ENCODE assay signal across 20 cellular contexts in genomic region chr3:111369953-111370352, GRCh38.
DNase-seq lines count a peak whose midpoint lies in the region; ATAC-seq and TF ChIP-seq lines count a peak whose summit lies in the region.
"Had no signal": no experiment of that assay in that cellular context is flagged by ENCODE, and none has a peak within 500 bp of the region (broad histone marks: within the 10 kb centered on the region; RNA-seq: fewer than 3 reads in every experiment).

No MANE protein-coding gene starts in this region.

- TF ChIP-seq CTCF in fibroblast of pulmonary artery (IDR thresholded peaks at IDR 0.05; ENCODE audit: low read length, missing control alignments) (no peak), type B pancreatic cell (conservative IDR thresholded peaks at IDR 0.05) (no peak)

- no peak for ATAC-seq in HG02852 (IDR thresholded peaks at IDR 0.05; ENCODE audit: unreplicated experiment)
- ATAC-seq: A549 had no signal

- H3K9me3 Mint-ChIP-seq in activated T-helper 2 cell treated with anti-CD3 and anti-CD28 coated beads, Interferon-gamma antibody, Interleukin-2, Interleukin-4, amounts not matched to agents 10 μg/mL and 5 μg/mL and 100 μg/mL, durations not matched to agents 14 hours and 24 hours and 36 hours, result peaks cover 30% of the 10 kb centered on the region
- H3K9me3 Mint-ChIP-seq in type B pancreatic cell, result peaks cover 1% of the 10 kb centered on the region

- H3K4me3 Mint-ChIP-seq in activated T-helper 2 cell treated with anti-CD3 and anti-CD28 coated beads, Interferon-gamma antibody, Interleukin-2, Interleukin-4, amounts not matched to agents 10 μg/mL and 5 μg/mL and 100 μg/mL, durations not matched to agents 14 hours and 24 hours and 36 hours (ENCODE audit: low read depth), result no peak overlapping the region
- H3K4me3 Mint-ChIP-seq in type B pancreatic cell, result no peak overlapping the region

- intact Hi-C loops in activated T-helper 2 cell treated with anti-CD3 and anti-CD28 coated beads, Interferon-gamma antibody, Interleukin-2, Interleukin-4, amounts not matched to agents 10 μg/mL and 5 μg/mL and 100 μg/mL, durations not matched to agents 14 hours and 24 hours and 36 hours (cut with micrococcal nuclease), result no loop called here

- H2AFZ ChIP-seq in GM23248, result no peak overlapping the region

- peaks cover 15% of the 10 kb centered on the region for H3K27me3 Mint-ChIP-seq in activated T-helper 2 cell treated with anti-CD3 and anti-CD28 coated beads, Interferon-gamma antibody, Interleukin-2, Interleukin-4, amounts not matched to agents 10 μg/mL and 5 μg/mL and 100 μg/mL, durations not matched to agents 14 hours and 24 hours and 36 hours (ENCODE audit: low read depth)
- H3K27me3 Mint-ChIP-seq in type B pancreatic cell, result no peaks in the 10 kb centered on the region
- H3K27me3 Mint-ChIP-seq: CD4-positive, alpha-beta memory T cell had no signal

- peaks cover 3% of the 10 kb centered on the region for H3K36me3 Mint-ChIP-seq in activated T-helper 2 cell treated with anti-CD3 and anti-CD28 coated beads, Interferon-gamma antibody, Interleukin-2, Interleukin-4, amounts not matched to agents 10 μg/mL and 5 μg/mL and 100 μg/mL, durations not matched to agents 14 hours and 24 hours and 36 hours (ENCODE audit: low read depth)
- no peaks in the 10 kb centered on the region for H3K36me3 Mint-ChIP-seq in type B pancreatic cell

- H3K27ac ChIP-seq in GM23248, result no peak overlapping the region
- H3K27ac ChIP-seq: A549, BLaER1, HL-60 had no signal

- no peak overlapping the region for H3K27ac Mint-ChIP-seq in activated T-helper 2 cell treated with anti-CD3 and anti-CD28 coated beads, Interferon-gamma antibody, Interleukin-2, Interleukin-4, amounts not matched to agents 10 μg/mL and 5 μg/mL and 100 μg/mL, durations not matched to agents 14 hours and 24 hours and 36 hours
- H3K27ac Mint-ChIP-seq in type B pancreatic cell, result no peak overlapping the region

- no peaks in the 10 kb centered on the region for H4K20me1 ChIP-seq in GM23248 (ENCODE audit: insufficient read depth)
- H4K20me1 ChIP-seq: BLaER1 had no signal

- H3F3A ChIP-seq in GM23248 (ENCODE audit: insufficient read depth), result no peaks in the 10 kb centered on the region

- in situ Hi-C loops in GM23248 (cut with MboI), result no loop called here

- no peak overlapping the region for H3K4me2 ChIP-seq in GM23248 (ENCODE audit: unreplicated experiment)
- H3K4me2 ChIP-seq: A549, BLaER1 had no signal

- H3K4me1 ChIP-seq in GM23248 (ENCODE audit: insufficient read depth), result peaks cover 7% of the 10 kb centered on the region; the same call in 1 of the 2 replicates
- H3K4me1 ChIP-seq: A549, BLaER1 had no signal

- H3K27me3 ChIP-seq in GM23248 (replicated peaks; ENCODE audit: insufficient read depth), result no peaks in the 10 kb centered on the region
- H3K27me3 ChIP-seq: BLaER1, MG63 had no signal

- H3K36me3 ChIP-seq in GM23248 (ENCODE audit: low read depth), result no peaks in the 10 kb centered on the region
- H3K36me3 ChIP-seq: BLaER1, MG63 had no signal

- peak; percentile 32 for DNase-seq in A172 (ENCODE audit: low spot score)
- peak; percentile 3 for DNase-seq in GM23248
- peak; percentile 4 for DNase-seq in RKO (ENCODE audit: low spot score)
- DNase-seq in fibroblast of pulmonary artery (ENCODE audit: low read depth), result peak; percentile 39
- no peak for DNase-seq in activated T-helper 2 cell treated with anti-CD3 and anti-CD28 coated beads, Interferon-gamma antibody, Interleukin-2, Interleukin-4, amounts not matched to agents 10 μg/mL and 5 μg/mL and 100 μg/mL, durations not matched to agents 14 hours and 24 hours and 36 hours (ENCODE audit: low spot score)
- no peak for DNase-seq in DMS153 (lab: John Stamatoyannopoulos, UW)
- DNase-seq in type B pancreatic cell (ENCODE audit: extremely low spot score, unreplicated experiment), result no peak
- DNase-seq: CD4-positive, alpha-beta memory T cell; DMS79; H7; IMR-90; MG63; NCI-H1092; NCI-H2081; NCI-H510A; NCI-H774 had no signal

- no peaks in the 10 kb centered on the region for H3K9me2 ChIP-seq in GM23248 (ENCODE audit: insufficient read depth)

- H3K4me1 Mint-ChIP-seq in activated T-helper 2 cell treated with anti-CD3 and anti-CD28 coated beads, Interferon-gamma antibody, Interleukin-2, Interleukin-4, amounts not matched to agents 10 μg/mL and 5 μg/mL and 100 μg/mL, durations not matched to agents 14 hours and 24 hours and 36 hours (ENCODE audit: low read depth), result peaks cover 14% of the 10 kb centered on the region
- H3K4me1 Mint-ChIP-seq in type B pancreatic cell (ENCODE audit: unreplicated experiment), result no peaks in the 10 kb centered on the region
- H3K4me1 Mint-ChIP-seq: CD4-positive, alpha-beta memory T cell had no signal

- H3K9me3 ChIP-seq in GM23248 (ENCODE audit: low read depth), result no peaks in the 10 kb centered on the region

- H3K4me3 ChIP-seq in GM23248 (no peak overlapping the region), fibroblast of pulmonary artery (replicated peaks; ENCODE audit: low read depth, low read length) (no peak overlapping the region)
- H3K4me3 ChIP-seq: A549, BLaER1, MG63 had no signal

- no peaks in the 10 kb centered on the region for H3K79me2 ChIP-seq in GM23248 (ENCODE audit: insufficient read depth)

- no peak overlapping the region for H3K9ac ChIP-seq in GM23248
- H3K9ac ChIP-seq: BLaER1 had no signal

Comparison
In these comparisons a context has a peak if more than half of its experiments do, and no peak if none do; other contexts are left out.
1. DNase-seq: peak in A172 (single experiment), GM23248 (single experiment), RKO (single experiment) and fibroblast of pulmonary artery (single experiment); none in activated T-helper 2 cell treated with anti-CD3 and anti-CD28 coated beads, Interferon-gamma antibody, Interleukin-2, Interleukin-4, amounts not matched to agents 10 μg/mL and 5 μg/mL and 100 μg/mL, durations not matched to agents 14 hours and 24 hours and 36 hours (single experiment), DMS153 (single experiment) and type B pancreatic cell (single experiment).